Comparison of ENCODE assay signal across 10 cellular contexts in the genomic region with DNA sequence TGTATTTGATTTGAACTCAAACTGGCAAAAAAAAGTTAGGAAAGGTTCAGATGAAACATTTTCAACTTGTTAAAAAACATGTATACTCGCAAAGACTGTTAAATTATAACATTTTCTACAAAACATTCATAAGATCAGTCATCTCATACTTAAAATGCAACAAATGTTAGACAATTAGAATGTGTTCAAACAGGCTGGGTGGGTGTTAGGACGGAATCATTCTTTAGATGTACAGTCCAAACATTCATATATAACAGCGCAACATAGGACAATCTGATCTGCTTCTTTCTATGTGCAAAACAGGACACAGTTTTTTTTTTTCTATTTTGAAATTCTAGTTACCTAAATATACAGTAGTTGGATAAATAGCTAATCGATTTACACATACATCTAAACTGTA. TPM values are rescaled to one million over a fixed set of nuclear protein-coding genes. Genes with fewer than 3 reads are reported as not detected.
"Had no signal": no experiment of that assay in that cellular context is flagged by ENCODE, and none has a peak within 500 bp of the region (broad histone marks: within the 10 kb centered on the region; RNA-seq: fewer than 3 reads in every experiment).

No MANE protein-coding gene starts in this region.

- FAIRE-seq: H1, H54, HTR-8/SVneo, K562 had no signal

- ATAC-seq: GM23338, K562 had no signal

- H3K4me3 ChIP-seq: GM23338, K562 had no signal

- DNase-seq: H9, HCEC 1CT, IMR-90, KG1 had no signal

- H2AFZ ChIP-seq: GM23338 had no signal

- H3K4me2 ChIP-seq: GM23338 had no signal

RNA-seq across cellular contexts. Expression of a gene that starts 22.2 kb away (rescaled TPM):
- total RNA-seq: GM23338, H1, H9, HT-29, IMR-90, K562 had no signal
- polyA plus RNA-seq: GM23338, H1, IMR-90 had no signal

RNA-seq across cellular contexts. Expression of a gene that starts 38.0 kb away (rescaled TPM):
- total RNA-seq: GM23338, H1, H9, HT-29, IMR-90, K562 had no signal
- polyA plus RNA-seq: GM23338, H1, IMR-90, K562 had no signal

RNA-seq across cellular contexts. Expression of a gene that starts 51.3 kb away (rescaled TPM):
- total RNA-seq: IMR-90 had no signal
- polyA plus RNA-seq: IMR-90 had no signal
